Comparison of ENCODE assay signal across 18 cellular contexts in genomic region chr5:31889131-31889561, GRCh38.
A peak's percentile ranks its signal among the peaks of the same experiment; 100 is the strongest.
DNase-seq lines count a peak whose midpoint lies in the region; ATAC-seq, FAIRE-seq and TF ChIP-seq lines count a peak whose summit lies in the region.
"Had no signal": no experiment of that assay in that cellular context is flagged by ENCODE, and none has a peak within 500 bp of the region (broad histone marks: within the 10 kb centered on the region; RNA-seq: fewer than 3 reads in every experiment).

No MANE protein-coding gene starts in this region.

- H3K36me3 ChIP-seq in lower lobe of right lung: no peaks in the 10 kb centered on the region
- no peaks in the 10 kb centered on the region for H3K36me3 ChIP-seq in tibial nerve

- H3K36me3 Mint-ChIP-seq in activated naive CD8-positive, alpha-beta T cell treated with anti-CD3 and anti-CD28 coated beads for 36 hours: no peaks in the 10 kb centered on the region
- H3K36me3 Mint-ChIP-seq: natural killer cell had no signal

- no peak for TF ChIP-seq POLR2A in tibial nerve (IDR thresholded peaks at IDR 0.05)

- H3K27ac ChIP-seq in lower lobe of right lung (peak overlapping the region; percentile 47), tibial nerve (peak overlapping the region; percentile 41 to 91 (median 76))
- H3K27ac ChIP-seq: KMS-11, skin epidermis, testis had no signal

- TF ChIP-seq EP300 in tibial nerve (IDR thresholded peaks at IDR 0.05): no peak

- ATAC-seq in lower lobe of right lung: peak; percentile 51 to 64
- ATAC-seq: natural killer cell had no signal

- H3K4me3 Mint-ChIP-seq in activated naive CD8-positive, alpha-beta T cell treated with anti-CD3 and anti-CD28 coated beads for 36 hours: no peak overlapping the region
- H3K4me3 Mint-ChIP-seq: natural killer cell had no signal

- H3K27me3 ChIP-seq in lower lobe of right lung (ENCODE audit: low read depth): no peaks in the 10 kb centered on the region
- no peaks in the 10 kb centered on the region for H3K27me3 ChIP-seq in tibial nerve
- H3K27me3 ChIP-seq: testis had no signal

- H3K9me3 ChIP-seq in lower lobe of right lung: no peaks in the 10 kb centered on the region
- H3K9me3 ChIP-seq in tibial nerve: no peaks in the 10 kb centered on the region
- H3K9me3 ChIP-seq: testis had no signal

- H3K4me3 ChIP-seq in lower lobe of right lung: no peak overlapping the region
- H3K4me3 ChIP-seq in tibial nerve: no peak overlapping the region
- H3K4me3 ChIP-seq: skin epidermis, testis had no signal

- no peaks in the 10 kb centered on the region for H3K4me1 Mint-ChIP-seq in activated naive CD8-positive, alpha-beta T cell treated with anti-CD3 and anti-CD28 coated beads for 36 hours
- H3K4me1 Mint-ChIP-seq: natural killer cell had no signal

- intact Hi-C loops in lower lobe of right lung (cut with DNase I): no loop called here

- H3K9me3 Mint-ChIP-seq in activated naive CD8-positive, alpha-beta T cell treated with anti-CD3 and anti-CD28 coated beads for 36 hours: no peaks in the 10 kb centered on the region
- H3K9me3 Mint-ChIP-seq: natural killer cell had no signal

- no peak for FAIRE-seq in RCC 7860 (lab: Jason Lieb, UNC)
- FAIRE-seq: colon, kidney had no signal

- peaks cover 34% of the 10 kb centered on the region for H3K4me1 ChIP-seq in lower lobe of right lung
- H3K4me1 ChIP-seq in tibial nerve: peaks cover 0 to 88% (median 13%) of the 10 kb centered on the region in 4 donors

- H3K27ac Mint-ChIP-seq in activated naive CD8-positive, alpha-beta T cell treated with anti-CD3 and anti-CD28 coated beads for 36 hours: no peak overlapping the region
- H3K27ac Mint-ChIP-seq: natural killer cell had no signal

- DNase-seq in NCI-H1105 treated with DMSO at 0.1 percent for 48 hours (lab: John Stamatoyannopoulos, UW) (peak; percentile 22), NCI-H1105 (lab: John Stamatoyannopoulos, UW) (no peak), astrocyte of the hippocampus (ENCODE audit: low read depth, low spot score) (peak; percentile 41), lower lobe of right lung (no peak), tibial nerve (ENCODE audit: low spot score in 2 of 2) (no peak), NCI-H2227 (lab: John Stamatoyannopoulos, UW; ENCODE audit: unreplicated experiment) (no peak), RCC 7860 (ENCODE audit: low spot score) (no peak)
- no peak for DNase-seq in activated naive CD8-positive, alpha-beta T cell treated with anti-CD3 and anti-CD28 coated beads for 36 hours
- DNase-seq: 8988T; activated naive CD4-positive, alpha-beta T cell treated with anti-CD3 and anti-CD28 coated beads, Interleukin-2, amount 50 U/mL, for 16 hours; kidney; natural killer cell; NCI-H2081 treated with DMSO at 0.1 percent for 48 hours; T1000; testis had no signal

- no peaks in the 10 kb centered on the region for H3K27me3 Mint-ChIP-seq in activated naive CD8-positive, alpha-beta T cell treated with anti-CD3 and anti-CD28 coated beads for 36 hours

- 24 to 35% methylated on average over 5 of the region's 5 CpGs for WGBS in tibial nerve, 2 donors

- TF ChIP-seq CTCF in lower lobe of right lung (IDR thresholded peaks at IDR 0.05): no peak
- no peak for TF ChIP-seq CTCF in tibial nerve (IDR thresholded peaks at IDR 0.05)

Comparison
In these comparisons a context has a peak if more than half of its experiments do, and no peak if none do; other contexts are left out.
1. DNase-seq: peak in NCI-H1105 treated with DMSO at 0.1 percent for 48 hours (single experiment) and astrocyte of the hippocampus (single experiment); none in NCI-H1105 (single experiment), lower lobe of right lung (single experiment), tibial nerve (0 of 2), NCI-H2227 (single experiment), RCC 7860 (single experiment) and activated naive CD8-positive, alpha-beta T cell treated with anti-CD3 and anti-CD28 coated beads for 36 hours (single experiment).